7 cellular contexts compared by ENCODE assay signal in genomic region chr1:43969746-43970466, GRCh38. TPM values are rescaled to one million over a fixed set of nuclear protein-coding genes. Genes with fewer than 3 reads are reported as not detected.
DNase-seq lines count a peak whose midpoint lies in the region; ATAC-seq, FAIRE-seq and TF ChIP-seq lines count a peak whose summit lies in the region.

Gene DPH2 (plus strand): TSS chr1:43970010. CDS start chr1:43970176, 166 bp downstream.

- peak; percentile 71 for ATAC-seq in GM18517 (IDR thresholded peaks at IDR 0.05; ENCODE audit: unreplicated experiment)
- ATAC-seq in HG03045 (IDR thresholded peaks at IDR 0.05; ENCODE audit: unreplicated experiment) = peak; percentile 69
- peak; percentile 92 for ATAC-seq in body of pancreas
- peak; percentile 82 to 89 for ATAC-seq in gastrocnemius medialis

- H3K4me3 ChIP-seq in body of pancreas (peak within 1 kb of the TSS; percentile 21 to 94), gastrocnemius medialis (peak within 1 kb of the TSS; percentile 77 to 95 (median 88))

- H3K9me3 ChIP-seq in body of pancreas (no peaks in the 10 kb centered on the region), gastrocnemius medialis (no peaks in the 10 kb centered on the region)

- TF ChIP-seq POLR2A in body of pancreas (IDR thresholded peaks at IDR 0.05) (peak in 2 of 3 donors; percentile 31 to 41), gastrocnemius medialis (IDR thresholded peaks at IDR 0.05) (peak; percentile 56 to 69)

- H3K27me3 ChIP-seq in body of pancreas = no peaks in the 10 kb centered on the region
- no peaks in the 10 kb centered on the region for H3K27me3 ChIP-seq in gastrocnemius medialis

- H3K36me3 ChIP-seq in body of pancreas (replicated peaks in 1 of 2; ENCODE audit: insufficient read depth in 1 of 2, low read depth in 2 of 2) = no peaks in the 10 kb centered on the region
- H3K36me3 ChIP-seq in gastrocnemius medialis = peaks cover 0 to 40% of the 10 kb centered on the region in 2 donors

- 0 to 2% methylated on average over 19 to 47 of the region's 47 CpGs for WGBS in body of pancreas, 2 donors

- FAIRE-seq in TTC549 (lab: Jason Lieb, UNC) = peak; percentile 82

- DNase-seq in NCI-H2107 treated with DMSO at 0.1 percent for 48 hours (lab: John Stamatoyannopoulos, UW; ENCODE audit: unreplicated experiment) (peak; percentile 97), body of pancreas (peak; percentile 96 to 98 (median 97)), iPS DF 4.7 (ENCODE audit: extremely low read depth, low spot score) (peak; percentile 97), gastrocnemius medialis (peak; percentile 97 to 98)

- in situ Hi-C loops in gastrocnemius medialis (cut with MboI; ENCODE audit: low sequenced_read_pairs in 4 of 4) = no loop called here

- no peak for TF ChIP-seq CTCF in body of pancreas (IDR thresholded peaks at IDR 0.05)
- TF ChIP-seq CTCF in gastrocnemius medialis (IDR thresholded peaks at IDR 0.05 in 4 of 5, conservative IDR thresholded peaks at IDR 0.05 in 1 of 5) = peak in 3 of 5 experiments; percentile 8 to 45 (median 18)

- intact Hi-C loops in body of pancreas (cut with DNase I) = no loop called here
- intact Hi-C loops in gastrocnemius medialis (cut with DNase I; ENCODE audit: low total_unique reads) = loop anchor here (1.0 to 10.0 kb wide), 2 partner anchors 24 to 385 kb away; partner anchors contain the start of genes ERI3 and IPO13

- peaks cover 26% of the 10 kb centered on the region for H3K4me1 ChIP-seq in body of pancreas
- peaks cover 21 to 39% of the 10 kb centered on the region in 2 donors for H3K4me1 ChIP-seq in gastrocnemius medialis

- no peak within 1 kb of the TSS for H3K27ac ChIP-seq in body of pancreas
- H3K27ac ChIP-seq in gastrocnemius medialis = peak within 1 kb of the TSS; percentile 91 to 98 (median 96)

RNA-seq across cellular contexts. Expression of gene DPH2, which starts in this region (rescaled TPM):
- 10 to 100 TPM; 25.4 to 35.3 TPM for total RNA-seq in body of pancreas
- 10 to 100 TPM; 53.1 to 68.3 (median 55.3) TPM for total RNA-seq in gastrocnemius medialis

Comparison
In these comparisons a context has a peak if more than half of its experiments do, and no peak if none do; other contexts are left out.
1. H3K27ac ChIP-seq: peak in gastrocnemius medialis (4 of 4); none in body of pancreas (0 of 4).
2. CTCF ChIP-seq: peak in gastrocnemius medialis (3 of 5); none in body of pancreas (0 of 7).
3. Peak in every context shown above with its lines, with median percentiles within 50 percentile points of each other: ATAC-seq and DNase-seq.